ENCODE assay signal across 8 cellular contexts in the genomic region with DNA sequence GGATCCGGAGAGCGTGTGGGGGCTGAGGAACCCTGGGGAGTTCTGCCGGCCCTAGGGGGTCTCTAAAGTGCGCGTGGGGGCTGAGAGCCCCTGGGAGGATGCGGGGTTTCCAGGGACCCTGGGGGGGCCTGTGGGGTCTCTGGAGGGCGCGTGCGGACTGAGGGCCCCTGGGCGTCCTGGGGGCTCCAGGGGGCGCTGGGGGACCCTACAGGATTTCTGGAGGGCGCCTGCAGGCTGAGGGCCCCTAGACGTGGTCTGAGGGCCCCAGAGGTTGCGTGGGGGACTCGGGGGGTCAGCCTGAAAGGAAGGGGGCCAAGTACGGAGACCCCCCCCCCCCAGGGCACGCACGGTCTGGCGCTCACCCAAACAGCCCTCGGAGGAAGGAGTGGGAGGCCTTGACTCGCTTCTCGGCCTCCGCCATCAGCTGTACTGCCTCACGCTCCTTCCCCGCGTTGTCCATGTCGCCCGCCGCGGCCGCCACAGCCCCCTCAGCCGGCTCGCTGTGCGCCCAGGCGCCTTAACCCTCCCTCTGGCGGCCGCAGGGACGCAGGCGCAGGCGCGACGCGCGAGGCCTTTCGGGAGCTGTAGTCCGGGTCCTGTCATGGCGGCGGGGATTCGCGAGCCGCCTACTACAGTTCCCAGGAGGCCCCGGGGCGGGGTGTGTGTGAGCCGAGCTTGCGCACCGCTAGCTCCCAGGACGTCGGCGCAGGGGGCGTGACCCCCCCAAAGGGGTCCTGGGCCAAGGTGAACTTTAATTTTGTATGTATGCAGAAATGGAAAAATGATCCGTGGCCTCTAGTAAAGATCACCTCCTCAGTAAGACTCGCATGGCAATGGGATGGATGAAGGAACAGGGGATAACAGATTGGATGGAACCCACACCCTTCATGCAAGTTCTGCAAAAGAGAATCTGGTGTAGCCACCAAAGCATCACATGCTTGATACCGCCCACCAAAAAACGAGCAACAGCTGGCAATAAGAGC. TPM values are rescaled to one million over a fixed set of nuclear protein-coding genes. Genes with fewer than 3 reads are reported as not detected.
DNase-seq lines count a peak whose midpoint lies in the region; ATAC-seq and TF ChIP-seq lines count a peak whose summit lies in the region.

TSS of gene NAPB (minus strand) at position 546 of the 983 bp plus-strand sequence. CDS start at position 460, 86 bp downstream.

- peak within 1 kb of the TSS; percentile 89 for H3K27ac Mint-ChIP-seq in CD8-positive, alpha-beta T cell

- no peaks in the 10 kb centered on the region for H3K27me3 Mint-ChIP-seq in CD8-positive, alpha-beta T cell (ENCODE audit: low read depth)

- intact Hi-C loops in CD8-positive, alpha-beta T cell (cut with DNase I, micrococcal nuclease): loop anchor here (1.0 to 5.0 kb wide), 4 partner anchors 59 to 1636 kb away; partner anchors contain the start of genes ACSS1 (in 1 of the 2), GZF1 (in 1 of the 2) and NXT1 (in 1 of the 2)
- intact Hi-C loops in right lobe of liver (cut with DNase I): no loop called here

- no peaks in the 10 kb centered on the region for H3K36me3 Mint-ChIP-seq in CD8-positive, alpha-beta T cell

- peak; percentile 98 for ATAC-seq in CD8-positive, alpha-beta T cell
- peak; percentile 97 for ATAC-seq in GM19452 (IDR thresholded peaks at IDR 0.05; ENCODE audit: unreplicated experiment)
- ATAC-seq in HG03575 (IDR thresholded peaks at IDR 0.05; ENCODE audit: extremely low read depth, insufficient number of reproducible peaks, low FRiP score, unreplicated experiment): peak; percentile 84
- ATAC-seq in right lobe of liver: peak; percentile 99

- H3K4me3 ChIP-seq in CD8-positive, alpha-beta T cell (ENCODE audit: low read depth, low read length): peak within 1 kb of the TSS; percentile 85
- H3K4me3 ChIP-seq in right lobe of liver: peak within 1 kb of the TSS; percentile 77 to 94 (median 93)

- peaks cover 4% of the 10 kb centered on the region for H3K27me3 ChIP-seq in CD8-positive, alpha-beta T cell (ENCODE audit: insufficient read depth, low read length)
- H3K27me3 ChIP-seq in right lobe of liver: no peaks in the 10 kb centered on the region

- peak; percentile 82 for TF ChIP-seq POLR2A in right lobe of liver (IDR thresholded peaks at IDR 0.05)

- H3K27ac ChIP-seq in CD8-positive, alpha-beta T cell (ENCODE audit: low read depth, low read length): peak within 1 kb of the TSS; percentile 71
- peak within 1 kb of the TSS; percentile 78 to 92 (median 85) for H3K27ac ChIP-seq in right lobe of liver

- H3K4me3 Mint-ChIP-seq in CD8-positive, alpha-beta T cell: peak within 1 kb of the TSS; percentile 87

- H3K36me3 ChIP-seq in CD8-positive, alpha-beta T cell (ENCODE audit: insufficient read depth, low read length): no peaks in the 10 kb centered on the region
- H3K36me3 ChIP-seq in right lobe of liver: no peaks in the 10 kb centered on the region

- H3K9me3 Mint-ChIP-seq in CD8-positive, alpha-beta T cell: no peaks in the 10 kb centered on the region

- DNase-seq in CD8-positive, alpha-beta T cell: peak; percentile 85 to 94 (median 91)
- peak; percentile 92 for DNase-seq in NCI-H774 (lab: John Stamatoyannopoulos, UW)
- DNase-seq in activated CD4-positive, alpha-beta T cell treated with anti-CD3 and anti-CD28 coated beads, Interleukin-2, amount 50 U/mL, for 4 hours: peak; percentile 91
- DNase-seq in dermis blood vessel endothelial cell: peak; percentile 96
- DNase-seq in right lobe of liver: peak; percentile 96 to 97 (median 97)
- DNase-seq in stimulated activated CD4-positive, alpha-beta T cell treated with anti-CD3 and anti-CD28 coated beads, Interleukin-4, amount 100 ng/mL, for 24 hours: peak; percentile 94

- H3K9me3 ChIP-seq in CD8-positive, alpha-beta T cell (ENCODE audit: low read length): no peaks in the 10 kb centered on the region
- no peaks in the 10 kb centered on the region for H3K9me3 ChIP-seq in right lobe of liver

- peak; percentile 21 for TF ChIP-seq CTCF in CD8-positive, alpha-beta T cell (IDR thresholded peaks at IDR 0.05)
- peak; percentile 42 to 77 (median 56) for TF ChIP-seq CTCF in right lobe of liver (IDR thresholded peaks at IDR 0.05)

- H3K4me1 ChIP-seq in CD8-positive, alpha-beta T cell (ENCODE audit: insufficient read depth, low read length): peaks cover 23% of the 10 kb centered on the region
- H3K4me1 ChIP-seq in right lobe of liver: peaks cover 0 to 8% (median 3%) of the 10 kb centered on the region in 4 donors

- CTCF ChIA-PET in CD8-positive, alpha-beta T cell (lab: Charles Lee): interaction anchor here (1.0 to 7.3 kb wide), 5 partner anchors 14 to 71 kb away, joined by 4 to 50 read pairs (median 8); partner anchors contain the start of gene NXT1

- POLR2A ChIA-PET in CD8-positive, alpha-beta T cell (lab: Charles Lee): interaction anchor here (0.6 to 5.8 kb wide), 6 partner anchors 60 to 1779 kb away, joined by 3 to 57 read pairs (median 3); partner anchors contain the start of gene NXT1

- 4% methylated on average over 4 of the region's 64 CpGs for WGBS in right lobe of liver (ENCODE audit: insufficient coverage, low coverage, low lambda C conversion rate, missing lambda C conversion rate)

- peaks cover 67% of the 10 kb centered on the region for H3K4me1 Mint-ChIP-seq in CD8-positive, alpha-beta T cell (ENCODE audit: low read depth)

RNA-seq across cellular contexts. Expression of gene NAPB, which starts in this region (rescaled TPM):
- 10 to 100 TPM; 10.9 to 11.7 TPM for total RNA-seq in CD8-positive, alpha-beta T cell
- 8.2 and 12.1 TPM in 2 replicates for total RNA-seq in dermis blood vessel endothelial cell
- total RNA-seq in right lobe of liver: 1 to 10 TPM; 3.2 to 5.8 (median 4.9) TPM

Comparison
In these comparisons a context has a peak if more than half of its experiments do, and no peak if none do; other contexts are left out.
1. Peak in every context shown above with its lines: DNase-seq, ATAC-seq, H3K4me3 ChIP-seq and H3K27ac ChIP-seq.
2. intact Hi-C loops: an anchor here in CD8-positive, alpha-beta T cell (1.0 to 5.0 kb wide); none called in right lobe of liver.